9 cellular contexts compared by ENCODE assay signal in the genomic region with DNA sequence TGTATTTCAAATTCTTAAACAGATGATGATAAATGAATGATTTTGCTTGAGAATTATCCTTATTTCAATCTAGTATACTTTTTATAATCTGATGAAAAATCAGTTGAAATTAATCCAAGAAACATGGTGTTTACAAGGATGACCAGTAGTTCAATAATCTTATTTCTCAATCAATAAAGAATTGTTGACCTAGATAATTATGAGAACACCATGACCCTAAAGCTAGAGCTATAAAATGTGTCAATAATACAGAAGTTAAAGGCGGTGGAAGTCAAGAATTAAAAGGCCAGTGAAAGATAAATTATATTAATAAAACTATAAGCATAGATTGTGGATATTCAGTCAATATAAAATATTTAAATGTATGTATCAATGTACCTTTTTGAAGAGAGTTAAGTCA.
"Had no signal": no experiment of that assay in that cellular context is flagged by ENCODE, and none has a peak within 500 bp of the region (broad histone marks: within the 10 kb centered on the region; RNA-seq: fewer than 3 reads in every experiment).

No MANE protein-coding gene starts in this region.

- DNase-seq: GM23248, GOT3, H7, H9, HCEC 1CT, HFFc6 had no signal

- H3K36me3 ChIP-seq: HAP-1 had no signal

- H3K9me3 ChIP-seq: HAP-1 had no signal

- H3K27ac ChIP-seq: GM23248 had no signal

- H3K4me1 Mint-ChIP-seq: GM23338, H9 had no signal

- H3K4me1 ChIP-seq: HAP-1 had no signal

- H3K9me3 Mint-ChIP-seq: GM23338, H9 had no signal

- H3K4me3 Mint-ChIP-seq: GM23338, H9, HFFc6 had no signal

- ATAC-seq: GM23338, HCT116 had no signal

- H3K4me3 ChIP-seq: GM23248, GM23338, HAP-1 had no signal

- H3K27ac Mint-ChIP-seq: GM23338, H9, HFFc6 had no signal
